35 cellular contexts compared by ENCODE assay signal in the genomic region with DNA sequence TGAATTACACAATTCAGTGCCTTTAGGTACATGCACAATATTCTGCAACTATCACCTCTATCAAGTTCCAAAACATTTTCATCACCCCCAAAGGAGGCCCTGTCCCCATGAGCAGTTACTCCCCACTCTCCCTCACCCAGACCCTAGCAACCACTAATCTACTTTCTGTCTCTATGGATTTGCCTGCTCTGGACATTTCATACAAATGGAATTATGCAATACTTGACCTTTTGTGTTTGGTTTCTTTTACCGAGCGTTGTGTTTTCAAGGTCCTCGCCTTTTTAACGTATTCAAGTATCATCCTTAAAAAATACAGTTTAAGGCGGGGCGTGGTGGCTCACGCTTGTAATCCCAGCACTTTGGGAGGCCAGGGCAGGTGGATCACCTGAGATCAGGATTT.
"Had no signal": no experiment of that assay in that cellular context is flagged by ENCODE, and none has a peak within 500 bp of the region (broad histone marks: within the 10 kb centered on the region; RNA-seq: fewer than 3 reads in every experiment).

No MANE protein-coding gene starts in this region.

- H3K4me3 ChIP-seq: MG63 had no signal

- DNase-seq: Karpas-422, Kasumi-1, MG63, MM.1S, MV-4-11, NCI-H1048, NCI-H1092, NCI-H1092 treated with DMSO at 0.1 percent for 48 hours, NCI-H1105, NCI-H1105 treated with DMSO at 0.1 percent for 48 hours, NCI-H1417, NCI-H1417 treated with DMSO at 0.1 percent for 48 hours, NCI-H1436, NCI-H1436 treated with DMSO at 0.1 percent for 48 hours, NCI-H146, NCI-H1694, NCI-H1694 treated with DMSO at 0.1 percent for 48 hours, NCI-H187, NCI-H187 treated with DMSO at 0.1 percent for 48 hours, NCI-H1930, NCI-H2029, NCI-H2029 treated with DMSO at 0.1 percent for 48 hours, NCI-H2081, NCI-H2081 treated with DMSO at 0.1 percent for 48 hours, NCI-H2107, NCI-H2171, NCI-H2171 treated with DMSO at 0.1 percent for 48 hours, NCI-H2227 treated with DMSO at 0.1 percent for 48 hours, NCI-H345, NCI-H446, NCI-H446 treated with DMSO at 0.1 percent for 48 hours, NCI-H510A, NCI-H510A treated with DMSO at 0.1 percent for 48 hours, NCI-H524, NCI-H524 treated with DMSO at 0.1 percent for 48 hours had no signal

- H3K36me3 ChIP-seq: MG63 had no signal
